In genomic region chr6:123402052-123402451, GRCh38 we compare ENCODE assay signal across 11 cellular contexts.
DNase-seq lines count a peak whose midpoint lies in the region; ATAC-seq and TF ChIP-seq lines count a peak whose summit lies in the region.
"Had no signal": no experiment of that assay in that cellular context is flagged by ENCODE, and none has a peak within 500 bp of the region (broad histone marks: within the 10 kb centered on the region; RNA-seq: fewer than 3 reads in every experiment).

No MANE protein-coding gene starts in this region.

- peak overlapping the region; percentile 24; the same call in 1 of the 2 replicates for H3K9ac ChIP-seq in MM.1S (ENCODE audit: low read length)
- H3K9ac ChIP-seq: KMS-11 had no signal

- TF ChIP-seq POLR2A in spleen (IDR thresholded peaks at IDR 0.05): no peak

- no peaks in the 10 kb centered on the region for H3K79me2 ChIP-seq in MM.1S (ENCODE audit: low read length)

- no peaks in the 10 kb centered on the region for H3K27me3 ChIP-seq in MM.1S (replicated peaks; ENCODE audit: insufficient read depth, low read length)
- H3K27me3 ChIP-seq in spleen (replicated peaks in 1 of 7): no peaks in the 10 kb centered on the region
- H3K27me3 ChIP-seq: brain microvascular endothelial cell had no signal

- H3K27ac ChIP-seq in MM.1S (ENCODE audit: low read length) (peak overlapping the region; percentile 79; the same call in 1 of the 2 replicates), spleen (no peak overlapping the region), substantia nigra (ENCODE audit: low read depth, low read length, poor library complexity, severe bottlenecking) (no peak overlapping the region)
- H3K27ac ChIP-seq: brain microvascular endothelial cell, KMS-11 had no signal

- DNase-seq in DMS53 (lab: John Stamatoyannopoulos, UW) (peak; percentile 21), MM.1S (peak; percentile 88), spleen (no peak), substantia nigra (lab: John Stamatoyannopoulos, UW) (no peak), AG08396 (ENCODE audit: low spot score) (no peak), T-helper 1 cell (no peak)
- DNase-seq: brain microvascular endothelial cell; stimulated activated naive CD8-positive, alpha-beta T cell treated with anti-CD3 and anti-CD28 coated beads, Interleukin-15, amount 100 ng/mL, for 72 hours had no signal

- intact Hi-C loops in spleen (cut with DNase I; ENCODE audit: low total_unique reads): no loop called here

- no peaks in the 10 kb centered on the region for H3K9me3 ChIP-seq in MM.1S (replicated peaks; ENCODE audit: insufficient read depth, low read length)
- H3K9me3 ChIP-seq in spleen: no peaks in the 10 kb centered on the region

- H3K4me3 ChIP-seq in MM.1S (ENCODE audit: low read length) (no peak overlapping the region), spleen (no peak overlapping the region)

- peak overlapping the region; percentile 63 for H2AFZ ChIP-seq in MM.1S (ENCODE audit: low read length)

- H3K4me2 ChIP-seq in MM.1S (ENCODE audit: low read depth, low read length): peak overlapping the region; percentile 37
- H3K4me2 ChIP-seq: KMS-11 had no signal

- H3K4me1 ChIP-seq in MM.1S (ENCODE audit: low read length) (0 out of 2 replicates have a peak, but pooled peaks cover 8% of the 10 kb centered on the region), spleen (no peaks in the 10 kb centered on the region)

- 42 to 73% (median 65%) methylated on average over 2 of the region's 2 CpGs for WGBS in spleen, 5 donors

- H4K20me1 ChIP-seq in MM.1S (ENCODE audit: insufficient read depth, low read length): no peaks in the 10 kb centered on the region

- ATAC-seq in GM19397 (IDR thresholded peaks at IDR 0.05; ENCODE audit: unreplicated experiment) (peak; percentile 96), HG02938 (IDR thresholded peaks at IDR 0.05; ENCODE audit: unreplicated experiment) (peak; percentile 95)
- ATAC-seq: stimulated activated naive CD8-positive, alpha-beta T cell treated with anti-CD3 and anti-CD28 coated beads, Interleukin-15, amount 100 ng/mL, for 72 hours had no signal

- H3K36me3 ChIP-seq in MM.1S (replicated peaks; ENCODE audit: insufficient read depth, low read length): no peaks in the 10 kb centered on the region
- H3K36me3 ChIP-seq in spleen: no peaks in the 10 kb centered on the region
- H3K36me3 ChIP-seq: brain microvascular endothelial cell had no signal

- no peaks in the 10 kb centered on the region for H3F3A ChIP-seq in MM.1S (ENCODE audit: insufficient read depth, low read length)

- TF ChIP-seq CTCF in MM.1S (IDR thresholded peaks at IDR 0.05; ENCODE audit: low read length) (no peak), spleen (IDR thresholded peaks at IDR 0.05 in 8 of 11, conservative IDR thresholded peaks at IDR 0.05 in 3 of 11) (no peak)

- H3K9me2 ChIP-seq in MM.1S (replicated peaks; ENCODE audit: insufficient read depth, low read length): no peaks in the 10 kb centered on the region

Comparison
In these comparisons a context has a peak if more than half of its experiments do, and no peak if none do; other contexts are left out.
1. DNase-seq: peak in DMS53 (single experiment) and MM.1S (single experiment); none in spleen (single experiment), substantia nigra (0 of 49), AG08396 (single experiment) and T-helper 1 cell (0 of 5).